In the genomic region with DNA sequence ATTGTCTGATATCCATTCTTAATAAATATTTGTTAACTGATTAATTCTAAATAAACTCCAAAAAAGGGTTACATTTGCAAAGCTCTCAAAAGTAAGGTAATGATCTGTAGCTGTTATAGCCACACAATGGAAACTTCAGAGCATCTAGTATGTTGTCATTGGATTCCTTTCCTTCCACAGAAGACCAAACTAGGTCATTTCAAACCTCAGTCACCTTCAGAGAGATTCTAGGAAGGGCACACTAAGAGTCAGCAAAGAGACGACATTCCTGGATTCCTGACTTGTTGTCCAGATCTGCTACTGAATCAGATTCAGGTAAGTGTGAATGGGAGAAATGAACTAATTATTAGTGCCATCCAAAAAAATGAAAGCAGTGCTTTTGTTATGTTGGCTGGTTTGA, we compare ENCODE assay signal across 23 cellular contexts. TPM values are rescaled to one million over a fixed set of nuclear protein-coding genes. Genes with fewer than 3 reads are reported as not detected.
"Had no signal": no experiment of that assay in that cellular context is flagged by ENCODE, and none has a peak within 500 bp of the region (broad histone marks: within the 10 kb centered on the region; RNA-seq: fewer than 3 reads in every experiment).

No MANE protein-coding gene starts in this region.

- H3K9me3 Mint-ChIP-seq: activated B cell treated with CpG ODN at 0.5 μM for 24 hours; activated CD8-positive, alpha-beta T cell treated with anti-CD3 and anti-CD28 coated beads for 36 hours; activated naive CD4-positive, alpha-beta T cell treated with anti-CD3 and anti-CD28 coated beads, Interleukin-2, amount 50 U/mL, for 72 hours; activated T-helper 2 cell treated with anti-CD3 and anti-CD28 coated beads, Interferon-gamma antibody, Interleukin-2, Interleukin-4, amounts not matched to agents 10 μg/mL and 5 μg/mL and 100 μg/mL, durations not matched to agents 14 hours and 24 hours and 36 hours; neural crest cell; T-cell; T-helper 2 cell treated with Interferon-gamma antibody and Interleukin-4, amounts not matched to agents 5 μg/mL and 100 μg/mL, for 36 hours had no signal

- H3K36me3 Mint-ChIP-seq: T-cell had no signal

- ATAC-seq: activated CD8-positive, alpha-beta T cell treated with anti-CD3 and anti-CD28 coated beads for 36 hours; activated naive CD4-positive, alpha-beta T cell treated with anti-CD3 and anti-CD28 coated beads, Interleukin-2, amount 50 U/mL, for 72 hours; body of pancreas; gastrocnemius medialis; left cardiac atrium; left ventricle myocardium superior; naive thymus-derived CD8-positive, alpha-beta T cell; right cardiac atrium; stimulated activated naive CD8-positive, alpha-beta T cell treated with anti-CD3 and anti-CD28 coated beads, Interleukin-15, Interleukin-2, amounts not matched to agents 100 U/mL and 50 U/mL, for 24 hours; T-cell; upper lobe of right lung had no signal

- DNase-seq: activated B cell treated with CpG ODN at 0.5 μM for 24 hours; activated CD4-positive, alpha-beta T cell treated with anti-CD3 and anti-CD28 coated beads, Interleukin-2, amount 50 U/mL, for 1 hour; activated CD8-positive, alpha-beta T cell treated with anti-CD3 and anti-CD28 coated beads for 36 hours; activated T-cell treated with anti-CD3 and anti-CD28 coated beads, Interleukin-2, amount 50 U/mL, for 48 hours; body of pancreas; colonic mucosa; dorsolateral prefrontal cortex; effector memory CD4-positive, alpha-beta T cell; gastrocnemius medialis; glutamatergic neuron; left cardiac atrium; left ventricle myocardium superior; naive thymus-derived CD8-positive, alpha-beta T cell; occipital lobe; right cardiac atrium; spleen; stimulated activated naive CD8-positive, alpha-beta T cell treated with anti-CD3 and anti-CD28 coated beads, Interleukin-15, Interleukin-2, amounts not matched to agents 100 U/mL and 50 U/mL, for 24 hours; T-cell; upper lobe of right lung had no signal

- H3K27ac ChIP-seq: body of pancreas, colonic mucosa, dorsolateral prefrontal cortex, gastrocnemius medialis, spleen, upper lobe of right lung had no signal

- H3K4me1 ChIP-seq: colonic mucosa, upper lobe of right lung had no signal

- H3K9me3 ChIP-seq: body of pancreas, colonic mucosa, gastrocnemius medialis, spleen, upper lobe of right lung had no signal

- H3K36me3 ChIP-seq: colonic mucosa, gastrocnemius medialis, spleen, upper lobe of right lung had no signal

- H3K27me3 ChIP-seq: upper lobe of right lung had no signal

- H3K4me3 Mint-ChIP-seq: activated B cell treated with CpG ODN at 0.5 μM for 24 hours; activated CD8-positive, alpha-beta T cell treated with anti-CD3 and anti-CD28 coated beads for 36 hours; naive thymus-derived CD8-positive, alpha-beta T cell; neural crest cell; T-cell; T-helper 2 cell treated with Interferon-gamma antibody and Interleukin-4, amounts not matched to agents 5 μg/mL and 100 μg/mL, for 36 hours had no signal

- H3K27ac Mint-ChIP-seq: activated B cell treated with CpG ODN at 0.5 μM for 24 hours; activated CD8-positive, alpha-beta T cell treated with anti-CD3 and anti-CD28 coated beads for 36 hours; activated naive CD4-positive, alpha-beta T cell treated with anti-CD3 and anti-CD28 coated beads, Interleukin-2, amount 50 U/mL, for 72 hours; activated T-helper 2 cell treated with anti-CD3 and anti-CD28 coated beads, Interferon-gamma antibody, Interleukin-2, Interleukin-4, amounts not matched to agents 10 μg/mL and 5 μg/mL and 100 μg/mL, durations not matched to agents 14 hours and 24 hours and 36 hours; naive thymus-derived CD8-positive, alpha-beta T cell; T-cell; T-helper 2 cell treated with Interferon-gamma antibody and Interleukin-4, amounts not matched to agents 5 μg/mL and 100 μg/mL, for 36 hours had no signal

- H3K4me3 ChIP-seq: body of pancreas, colonic mucosa, dorsolateral prefrontal cortex, gastrocnemius medialis, spleen, upper lobe of right lung had no signal

RNA-seq across cellular contexts. Expression of a gene that starts 3.0 kb away (rescaled TPM):
- total RNA-seq: activated CD8-positive, alpha-beta T cell treated with anti-CD3 and anti-CD28 coated beads for 36 hours; activated T-helper 2 cell treated with anti-CD3 and anti-CD28 coated beads, Interferon-gamma antibody, Interleukin-2, Interleukin-4, amounts not matched to agents 10 μg/mL and 5 μg/mL and 100 μg/mL, durations not matched to agents 14 hours and 24 hours and 36 hours had no signal
- polyA plus RNA-seq: naive thymus-derived CD8-positive, alpha-beta T cell had no signal
